ENCODE assay signal across 8 cellular contexts in the genomic region with DNA sequence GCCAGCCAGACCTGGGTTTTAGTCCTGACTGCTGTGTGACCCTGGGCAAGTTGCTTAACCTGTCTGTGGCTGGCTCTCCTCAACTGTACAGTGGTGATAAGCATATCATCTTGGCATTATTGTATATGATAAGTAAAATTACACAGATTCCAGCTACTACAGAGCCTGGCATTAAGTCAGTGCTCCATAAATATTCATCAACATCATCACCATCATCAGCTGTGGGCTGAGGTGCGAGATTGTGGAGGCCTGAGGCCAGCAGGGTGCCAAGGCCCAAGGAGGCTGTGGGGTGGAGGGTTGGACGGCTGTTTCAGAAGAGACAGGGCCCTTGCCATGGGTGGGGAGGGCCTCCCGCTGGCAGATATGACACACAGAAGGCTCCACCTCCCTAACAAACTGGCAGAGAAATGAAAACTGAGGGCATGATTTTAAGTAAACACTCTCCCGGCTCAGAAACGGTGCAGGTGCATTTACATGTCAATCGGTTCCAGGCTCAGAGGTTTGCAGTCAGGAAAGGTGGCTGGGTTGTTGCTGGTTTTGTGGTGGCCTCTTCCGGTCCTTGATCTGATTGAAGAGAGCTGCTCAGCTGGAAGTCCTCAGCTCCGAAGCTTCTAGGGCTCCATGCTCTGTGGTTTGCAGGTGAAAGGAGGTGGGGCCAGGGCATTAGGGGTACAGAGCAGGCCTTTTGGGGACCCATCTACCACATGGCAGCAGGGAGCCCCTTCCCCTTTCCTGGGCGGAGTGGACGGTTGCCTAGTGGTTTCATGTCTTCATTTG. TPM values are rescaled to one million over a fixed set of nuclear protein-coding genes. Genes with fewer than 3 reads are reported as not detected.
A peak's percentile ranks its signal among the peaks of the same experiment; 100 is the strongest.
DNase-seq lines count a peak whose midpoint lies in the region; ATAC-seq and TF ChIP-seq lines count a peak whose summit lies in the region.

No MANE protein-coding gene starts in this region.

- H3K4me3 Mint-ChIP-seq in T-helper 17 cell = peak overlapping the region; percentile 75
- H3K4me3 Mint-ChIP-seq in type B pancreatic cell = no peak overlapping the region

- no peak for TF ChIP-seq CTCF in type B pancreatic cell (conservative IDR thresholded peaks at IDR 0.05)

- DNase-seq in GF-D8 (lab: John Stamatoyannopoulos, UW) (peak; percentile 13), T-helper 17 cell (peak in 2 of 3 donors; percentile 35 to 51), epidermal melanocyte (ENCODE audit: insufficient read length, low spot score) (peak; percentile 12), type B pancreatic cell (ENCODE audit: extremely low spot score, unreplicated experiment) (no peak)

- H3K27ac Mint-ChIP-seq in T-helper 17 cell (peak overlapping the region; percentile 93), type B pancreatic cell (peak overlapping the region; percentile 91)

- no peaks in the 10 kb centered on the region for H3K9me3 ChIP-seq in T-helper 17 cell (ENCODE audit: control insufficient read depth, low read length, poor library complexity, severe bottlenecking)

- H3K36me3 Mint-ChIP-seq in T-helper 17 cell (ENCODE audit: low read depth) = no peaks in the 10 kb centered on the region
- no peaks in the 10 kb centered on the region for H3K36me3 Mint-ChIP-seq in type B pancreatic cell

- peak; percentile 52 for ATAC-seq in HG02885 (IDR thresholded peaks at IDR 0.05; ENCODE audit: poor library complexity, unreplicated experiment)
- peak; percentile 79 for ATAC-seq in T-helper 17 cell
- ATAC-seq in HG02571 (IDR thresholded peaks at IDR 0.05; ENCODE audit: unreplicated experiment) = no peak
- no peak for ATAC-seq in GM21423 (IDR thresholded peaks at IDR 0.05; ENCODE audit: unreplicated experiment)
- no peak for ATAC-seq in HG03521 (IDR thresholded peaks at IDR 0.05; ENCODE audit: unreplicated experiment)

- no peaks in the 10 kb centered on the region for H3K27me3 Mint-ChIP-seq in T-helper 17 cell
- H3K27me3 Mint-ChIP-seq in type B pancreatic cell = no peaks in the 10 kb centered on the region

- no peaks in the 10 kb centered on the region for H3K9me3 Mint-ChIP-seq in type B pancreatic cell

- H3K4me1 Mint-ChIP-seq in T-helper 17 cell (peaks cover 36% of the 10 kb centered on the region), type B pancreatic cell (ENCODE audit: unreplicated experiment) (peaks cover 40% of the 10 kb centered on the region)

RNA-seq across cellular contexts. Expression of gene CRYGN, which starts 10.2 kb away (rescaled TPM):
- under 1 TPM in 1 of 2 donors, not detected in 1; 0.99 TPM for total RNA-seq in T-helper 17 cell
- total RNA-seq in type B pancreatic cell (ENCODE audit: low replicate concordance) = 0.67 and 1.3 TPM in 2 replicates

RNA-seq across cellular contexts. Expression of gene WDR86, which starts 19.9 kb away (rescaled TPM):
- 10 to 100 TPM in 1 of 2 donors, 1 to 10 TPM in 1; 9.7 to 24.4 TPM for total RNA-seq in T-helper 17 cell
- 13.0 and 83.0 TPM in 2 replicates for total RNA-seq in type B pancreatic cell (ENCODE audit: low replicate concordance)

Comparison
In these comparisons a context has a peak if more than half of its experiments do, and no peak if none do; other contexts are left out.
1. ATAC-seq: peak in HG02885 (single experiment) and T-helper 17 cell (single experiment); none in HG02571 (single experiment), GM21423 (single experiment) and HG03521 (single experiment).